Comparison of ENCODE assay signal across 8 cellular contexts in the genomic region with DNA sequence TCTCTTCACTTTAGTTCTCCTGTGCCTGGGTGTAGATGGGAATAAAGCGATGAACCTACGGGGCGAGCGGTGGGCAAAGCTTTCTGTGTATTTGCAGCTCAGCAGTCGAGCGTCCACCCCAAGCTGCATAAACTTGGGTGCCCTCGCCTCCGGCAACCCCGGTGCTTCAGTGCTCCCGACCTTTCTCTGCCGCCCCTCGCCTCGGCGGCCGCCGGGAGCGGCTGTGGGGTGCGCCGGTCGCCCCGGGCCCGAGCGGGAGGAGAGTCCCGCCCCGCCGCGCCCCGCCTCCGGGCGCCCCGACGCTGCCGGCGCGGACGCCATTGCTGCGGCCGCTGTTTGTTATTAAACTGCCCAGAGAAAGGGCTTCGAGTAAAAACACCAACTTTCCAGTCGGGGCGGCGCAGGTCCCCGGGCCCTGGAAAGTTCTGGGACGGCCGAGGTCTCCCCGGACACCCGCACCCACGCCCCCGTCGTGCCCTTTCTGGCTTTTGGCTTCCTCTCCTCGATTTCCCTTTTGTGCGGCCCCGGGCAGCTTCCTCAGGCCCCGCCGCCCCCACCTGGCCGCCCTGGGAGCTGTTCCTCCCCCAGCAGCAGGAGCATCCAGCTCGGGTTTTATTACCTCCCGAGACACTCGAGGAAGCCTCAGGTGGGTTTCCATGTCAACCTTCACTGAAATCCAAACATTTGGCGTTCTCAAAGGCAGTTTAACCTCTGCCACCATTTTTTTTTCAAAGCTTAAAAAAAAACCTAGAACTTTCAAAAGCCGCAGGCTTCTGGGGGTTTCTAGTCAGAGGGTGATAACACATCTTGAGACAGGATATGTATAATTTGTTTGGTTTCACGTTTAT.
A peak's percentile ranks its signal among the peaks of the same experiment; 100 is the strongest.
DNase-seq lines count a peak whose midpoint lies in the region; ATAC-seq and TF ChIP-seq lines count a peak whose summit lies in the region.

No MANE protein-coding gene starts in this region.

- WGBS in heart right ventricle, 2 donors: 2% methylated on average over 61 to 62 of the region's 62 CpGs

- no peaks in the 10 kb centered on the region for H3K36me3 ChIP-seq in heart right ventricle

- TF ChIP-seq CTCF in heart right ventricle (IDR thresholded peaks at IDR 0.05): peak in 8 of 9 donors; percentile 32 to 67 (median 50)

- H3K27me3 Mint-ChIP-seq in activated naive CD8-positive, alpha-beta T cell treated with anti-CD3 and anti-CD28 coated beads, Interleukin-2, amount 50 U/mL, for 24 hours: no peaks in the 10 kb centered on the region

- H3K4me3 Mint-ChIP-seq in activated naive CD8-positive, alpha-beta T cell treated with anti-CD3 and anti-CD28 coated beads, Interleukin-2, amount 50 U/mL, for 24 hours: peak overlapping the region; percentile 70

- H3K9me3 Mint-ChIP-seq in activated naive CD8-positive, alpha-beta T cell treated with anti-CD3 and anti-CD28 coated beads, Interleukin-2, amount 50 U/mL, for 24 hours: no peaks in the 10 kb centered on the region

- peak overlapping the region; percentile 84 for H3K27ac Mint-ChIP-seq in activated naive CD8-positive, alpha-beta T cell treated with anti-CD3 and anti-CD28 coated beads, Interleukin-2, amount 50 U/mL, for 24 hours

- H3K27me3 ChIP-seq in heart right ventricle: no peaks in the 10 kb centered on the region

- H3K4me1 ChIP-seq in heart right ventricle: peaks cover 0 to 21% (median 15%) of the 10 kb centered on the region in 9 donors

- H3K36me3 Mint-ChIP-seq in activated naive CD8-positive, alpha-beta T cell treated with anti-CD3 and anti-CD28 coated beads, Interleukin-2, amount 50 U/mL, for 24 hours (ENCODE audit: low read depth): no peaks in the 10 kb centered on the region

- peaks cover 41% of the 10 kb centered on the region for H3K4me1 Mint-ChIP-seq in activated naive CD8-positive, alpha-beta T cell treated with anti-CD3 and anti-CD28 coated beads, Interleukin-2, amount 50 U/mL, for 24 hours

- DNase-seq in DMS 273 treated with DMSO at 0.1 percent for 48 hours (lab: John Stamatoyannopoulos, UW): peak; percentile 4
- DNase-seq in HuH-7.5 (ENCODE audit: low spot score): peak; percentile 46
- peak; percentile 44 for DNase-seq in activated naive CD8-positive, alpha-beta T cell treated with anti-CD3 and anti-CD28 coated beads, Interleukin-2, amount 50 U/mL, for 24 hours
- peak; percentile 68 to 72 for DNase-seq in heart right ventricle
- peak; percentile 79 for DNase-seq in renal cortical epithelial cell (ENCODE audit: low read depth)
- DNase-seq in NCI-H1694 (lab: John Stamatoyannopoulos, UW): no peak

- intact Hi-C loops in heart right ventricle (cut with DNase I): loop anchor here (1.0 to 10.0 kb wide), 15 partner anchors 41 to 384 kb away; partner anchors contain the start of gene ADAMTS6 (in 5 of the 10)

- no peaks in the 10 kb centered on the region for H3K9me3 ChIP-seq in heart right ventricle

- peak overlapping the region; percentile 69 to 96 (median 92) for H3K27ac ChIP-seq in heart right ventricle

- peak; percentile 60 for ATAC-seq in GM21423 (IDR thresholded peaks at IDR 0.05; ENCODE audit: unreplicated experiment)
- ATAC-seq in SK-N-SH treated with all-trans-retinoic acid at 6 μM for 48 hours: peak; percentile 50
- ATAC-seq in activated naive CD8-positive, alpha-beta T cell treated with anti-CD3 and anti-CD28 coated beads, Interleukin-2, amount 50 U/mL, for 24 hours: peak; percentile 60
- ATAC-seq in heart right ventricle: peak; percentile 85 to 92 (median 88)

- H3K4me3 ChIP-seq in heart right ventricle: peak overlapping the region; percentile 49 to 76 (median 66)

TF ChIP-seq in SK-N-SH treated with all-trans-retinoic acid at 6 μM for 48 hours, 23 proteins besides CTCF, POLR2A, EP300 and RAD21:
- no peak for TF ChIP-seq TOX (CRISPR knock-in tag; IDR thresholded peaks at IDR 0.05; ENCODE audit: borderline replicate concordance)
- TF ChIP-seq, protein P1, sequence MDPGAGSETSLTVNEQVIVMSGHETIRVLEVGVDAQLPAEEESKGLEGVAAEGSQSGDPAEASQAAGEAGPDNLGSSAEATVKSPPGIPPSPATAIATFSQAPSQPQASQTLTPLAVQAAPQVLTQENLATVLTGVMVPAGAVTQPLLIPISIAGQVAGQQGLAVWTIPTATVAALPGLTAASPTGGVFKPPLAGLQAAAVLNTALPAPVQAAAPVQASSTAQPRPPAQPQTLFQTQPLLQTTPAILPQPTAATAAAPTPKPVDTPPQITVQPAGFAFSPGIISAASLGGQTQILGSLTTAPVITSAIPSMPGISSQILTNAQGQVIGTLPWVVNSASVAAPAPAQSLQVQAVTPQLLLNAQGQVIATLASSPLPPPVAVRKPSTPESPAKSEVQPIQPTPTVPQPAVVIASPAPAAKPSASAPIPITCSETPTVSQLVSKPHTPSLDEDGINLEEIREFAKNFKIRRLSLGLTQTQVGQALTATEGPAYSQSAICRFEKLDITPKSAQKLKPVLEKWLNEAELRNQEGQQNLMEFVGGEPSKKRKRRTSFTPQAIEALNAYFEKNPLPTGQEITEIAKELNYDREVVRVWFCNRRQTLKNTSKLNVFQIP (CRISPR knock-in tag; IDR thresholded peaks at IDR 0.05; ENCODE audit: borderline replicate concordance, low read depth): no peak
- TF ChIP-seq PPARA (CRISPR knock-in tag; IDR thresholded peaks at IDR 0.05; ENCODE audit: borderline replicate concordance): no peak
- no peak for TF ChIP-seq RARB (CRISPR knock-in tag; IDR thresholded peaks at IDR 0.05)
- TF ChIP-seq ISL1 (CRISPR knock-in tag; IDR thresholded peaks at IDR 0.05): no peak
- TF ChIP-seq ZNF8 (CRISPR knock-in tag; IDR thresholded peaks at IDR 0.05): no peak
- TF ChIP-seq ZC3H10 (CRISPR knock-in tag; IDR thresholded peaks at IDR 0.05): no peak
- no peak for TF ChIP-seq BACH2 (CRISPR knock-in tag; IDR thresholded peaks at IDR 0.05; ENCODE audit: borderline replicate concordance)
- no peak for TF ChIP-seq PATZ1 (CRISPR knock-in tag; IDR thresholded peaks at IDR 0.05; ENCODE audit: borderline replicate concordance)
